In the genomic region with DNA sequence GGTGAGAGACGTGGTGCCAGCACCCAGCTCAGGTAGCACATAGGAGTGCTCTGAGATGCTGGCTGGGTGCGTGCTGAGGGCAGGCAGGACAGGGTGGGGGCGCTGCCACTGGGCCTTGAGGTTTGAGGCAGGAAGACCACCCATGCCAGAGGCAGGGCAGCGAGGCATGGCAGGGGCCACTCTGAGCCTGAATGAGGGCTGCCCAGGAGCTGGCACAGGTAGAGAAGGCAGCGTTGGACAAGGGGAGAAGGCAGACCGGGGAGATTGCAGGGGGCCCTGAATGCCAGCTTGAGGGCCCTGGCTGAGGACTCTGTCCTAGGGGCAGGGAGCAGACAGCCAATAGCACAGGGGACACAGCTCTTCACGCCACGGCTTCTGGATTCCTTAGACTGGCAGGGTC, we compare ENCODE assay signal across 13 cellular contexts. TPM values are rescaled to one million over a fixed set of nuclear protein-coding genes. Genes with fewer than 3 reads are reported as not detected.
DNase-seq lines count a peak whose midpoint lies in the region; ATAC-seq, FAIRE-seq and TF ChIP-seq lines count a peak whose summit lies in the region.
"Had no signal": no experiment of that assay in that cellular context is flagged by ENCODE, and none has a peak within 500 bp of the region (broad histone marks: within the 10 kb centered on the region; RNA-seq: fewer than 3 reads in every experiment).

No MANE protein-coding gene starts in this region.

- H3K27ac Mint-ChIP-seq in activated naive CD8-positive, alpha-beta T cell treated with anti-CD3 and anti-CD28 coated beads, Interleukin-2, amount 10 ng/mL, durations not matched to agents 7 days and 5 days, result peak overlapping the region; percentile 92
- peak overlapping the region; percentile 77 to 91 for H3K27ac Mint-ChIP-seq in natural killer cell

- POLR2A ChIA-PET in activated naive CD8-positive, alpha-beta T cell treated with anti-CD3 and anti-CD28 coated beads, Interleukin-2, amount 10 ng/mL, durations not matched to agents 7 days and 5 days (lab: Charles Lee), result interaction anchor here (1.3 to 1.5 kb wide), 3 partner anchors 10 to 113 kb away, joined by 3 to 4 read pairs (median 3); no protein-coding TSS in a partner anchor

- H3K36me3 ChIP-seq in cardiac muscle cell, result no peaks in the 10 kb centered on the region
- H3K36me3 ChIP-seq: brain microvascular endothelial cell had no signal

- no peaks in the 10 kb centered on the region for H3K9me3 ChIP-seq in cardiac muscle cell (ENCODE audit: low read depth)

- no peaks in the 10 kb centered on the region for H3K27me3 ChIP-seq in cardiac muscle cell
- H3K27me3 ChIP-seq: brain microvascular endothelial cell had no signal

- peaks cover 17% of the 10 kb centered on the region for H3K4me1 ChIP-seq in cardiac muscle cell (ENCODE audit: low read depth)

- DNase-seq in cardiac muscle cell (ENCODE audit: low read depth in 1 of 2, low spot score in 1 of 2) (no peak), Right ventricle myocardium superior (no peak), natural killer cell (no peak), urothelium cell line (ENCODE audit: low spot score) (no peak), foreskin fibroblast (no peak), 8988T (no peak)
- no peak for DNase-seq in activated naive CD8-positive, alpha-beta T cell treated with anti-CD3 and anti-CD28 coated beads, Interleukin-2, amount 10 ng/mL, durations not matched to agents 7 days and 5 days
- no peak for DNase-seq in stimulated activated CD4-positive, alpha-beta T cell treated with anti-CD3 and anti-CD28 coated beads, Interleukin-15, amount 100 ng/mL, for 24 hours
- DNase-seq: brain microvascular endothelial cell, H9, NCI-H146, NCI-H82 had no signal

- H3K4me3 Mint-ChIP-seq in activated naive CD8-positive, alpha-beta T cell treated with anti-CD3 and anti-CD28 coated beads, Interleukin-2, amount 10 ng/mL, durations not matched to agents 7 days and 5 days, result peak overlapping the region; percentile 49
- H3K4me3 Mint-ChIP-seq in natural killer cell, result peak overlapping the region; percentile 55
- H3K4me3 Mint-ChIP-seq: H9 had no signal

- H3K4me3 ChIP-seq in cardiac muscle cell (no peak overlapping the region), foreskin fibroblast (ENCODE audit: low read depth in 1 of 2, low read length in 2 of 2) (no peak overlapping the region)
- H3K4me3 ChIP-seq: SK-N-MC had no signal

- H3K9me3 Mint-ChIP-seq in activated naive CD8-positive, alpha-beta T cell treated with anti-CD3 and anti-CD28 coated beads, Interleukin-2, amount 10 ng/mL, durations not matched to agents 7 days and 5 days, result no peaks in the 10 kb centered on the region
- H3K9me3 Mint-ChIP-seq in natural killer cell, result no peaks in the 10 kb centered on the region
- H3K9me3 Mint-ChIP-seq: H9 had no signal

- peaks cover 17% of the 10 kb centered on the region for H3K4me1 Mint-ChIP-seq in activated naive CD8-positive, alpha-beta T cell treated with anti-CD3 and anti-CD28 coated beads, Interleukin-2, amount 10 ng/mL, durations not matched to agents 7 days and 5 days
- peaks cover 23 to 35% of the 10 kb centered on the region in 2 donors for H3K4me1 Mint-ChIP-seq in natural killer cell

- FAIRE-seq in urothelium cell line (lab: Jason Lieb, UNC), result peak; percentile 72

- no peaks in the 10 kb centered on the region for H3K27me3 Mint-ChIP-seq in activated naive CD8-positive, alpha-beta T cell treated with anti-CD3 and anti-CD28 coated beads, Interleukin-2, amount 10 ng/mL, durations not matched to agents 7 days and 5 days
- H3K27me3 Mint-ChIP-seq in natural killer cell (ENCODE audit: low read depth in 2 of 2), result no peaks in the 10 kb centered on the region

- H3K36me3 Mint-ChIP-seq in activated naive CD8-positive, alpha-beta T cell treated with anti-CD3 and anti-CD28 coated beads, Interleukin-2, amount 10 ng/mL, durations not matched to agents 7 days and 5 days, result no peaks in the 10 kb centered on the region
- no peaks in the 10 kb centered on the region for H3K36me3 Mint-ChIP-seq in natural killer cell

- TF ChIP-seq CTCF in cardiac muscle cell (IDR thresholded peaks at IDR 0.05; ENCODE audit: low read depth, low read length) (no peak), natural killer cell (IDR thresholded peaks at IDR 0.05) (no peak), foreskin fibroblast (IDR thresholded peaks at IDR 0.05; ENCODE audit: low read depth, low read length) (no peak)

- intact Hi-C loops in Right ventricle myocardium superior (cut with DNase I) (no loop called here), natural killer cell (cut with micrococcal nuclease) (no loop called here)

- H3K27ac ChIP-seq in cardiac muscle cell, result peak overlapping the region; percentile 69
- H3K27ac ChIP-seq: brain microvascular endothelial cell, SK-N-MC had no signal

- ATAC-seq in Right ventricle myocardium superior (ENCODE audit: poor library complexity) (no peak), natural killer cell (peak in 1 of 3 donors; percentile 1)
- no peak for ATAC-seq in activated naive CD8-positive, alpha-beta T cell treated with anti-CD3 and anti-CD28 coated beads, Interleukin-2, amount 10 ng/mL, durations not matched to agents 7 days and 5 days (ENCODE audit: low read depth)

RNA-seq across cellular contexts. Expression of gene ADAMTS7, which starts 50.2 kb away (rescaled TPM):
- 20.4 and 35.3 TPM in 2 replicates for total RNA-seq in cardiac muscle cell
- 11.8 and 16.4 TPM in 2 replicates for polyA plus RNA-seq in cardiac muscle cell
- 31.0 TPM for total RNA-seq in Right ventricle myocardium superior
- total RNA-seq in activated naive CD8-positive, alpha-beta T cell treated with anti-CD3 and anti-CD28 coated beads, Interleukin-2, amount 10 ng/mL, durations not matched to agents 7 days and 5 days, result under 1 TPM in 1 of 2 experiments, not detected in 1; 0.14 TPM
- total RNA-seq in natural killer cell, result under 1 TPM in 2 of 3 donors, not detected in 1; 0.10 to 0.16 TPM

Comparison
In these comparisons a context has a peak if more than half of its experiments do, and no peak if none do; other contexts are left out.
1. RNA of gene ADAMTS7, which starts 50.2 kb away (total RNA-seq): 20.4 to 35.3 TPM in cardiac muscle cell and 31.0 TPM in Right ventricle myocardium superior (single experiment); 0.14 TPM in activated naive CD8-positive, alpha-beta T cell treated with anti-CD3 and anti-CD28 coated beads, Interleukin-2, amount 10 ng/mL, durations not matched to agents 7 days and 5 days and 0.10 to 0.16 TPM in natural killer cell; every median in the first group is over 10 times any median in the second.